In the genomic region with DNA sequence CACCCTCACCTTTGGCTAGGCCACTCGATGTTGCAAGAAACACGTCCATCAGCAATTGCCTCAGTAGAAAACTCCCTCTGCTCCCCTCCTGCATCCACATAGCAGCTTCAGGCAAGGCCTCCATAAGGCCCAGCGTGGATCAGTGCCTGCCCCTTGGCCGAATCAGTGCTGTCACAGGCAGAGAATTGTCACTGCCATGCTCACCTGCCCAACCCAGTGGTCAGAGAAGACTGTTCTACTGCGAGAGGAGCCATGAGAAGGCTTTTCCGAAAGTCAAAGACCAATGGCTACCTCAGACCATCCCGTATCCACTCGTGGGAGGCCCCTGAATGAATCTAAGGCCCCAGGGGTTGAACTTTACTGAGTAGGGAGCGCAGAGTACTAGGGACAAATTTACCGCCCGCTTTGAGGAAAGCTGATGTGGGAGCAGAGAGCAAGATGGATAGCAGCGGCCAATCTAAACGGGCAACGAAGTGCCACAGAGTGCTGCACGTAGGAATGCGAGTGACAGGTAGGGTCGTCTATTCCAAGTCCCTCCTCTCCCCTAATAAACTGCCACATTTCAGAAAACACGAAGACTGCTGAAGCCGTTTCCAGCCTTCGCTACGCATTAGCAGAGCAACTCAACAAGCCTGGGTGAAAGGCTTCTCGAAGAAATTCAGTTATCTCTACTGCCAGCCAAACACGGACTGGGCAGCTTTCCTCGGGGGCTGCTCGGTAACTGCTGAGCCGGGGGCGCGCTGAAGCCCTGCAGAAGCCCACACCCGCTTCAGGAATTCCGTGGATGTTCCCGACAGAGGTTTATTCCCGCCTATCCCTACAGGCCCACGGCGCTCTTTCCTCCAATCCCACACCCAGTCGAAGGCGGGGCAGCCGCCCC, we compare ENCODE assay signal across 8 cellular contexts. TPM values are rescaled to one million over a fixed set of nuclear protein-coding genes. Genes with fewer than 3 reads are reported as not detected.
DNase-seq lines count a peak whose midpoint lies in the region; ATAC-seq, FAIRE-seq and TF ChIP-seq lines count a peak whose summit lies in the region.

No MANE protein-coding gene starts in this region.

- H3K27me3 Mint-ChIP-seq in Calu3 (ENCODE audit: unreplicated experiment): no peaks in the 10 kb centered on the region

- no peak for TF ChIP-seq CTCF in Calu3 (IDR thresholded peaks at IDR 0.05; ENCODE audit: unreplicated experiment)
- no peak for TF ChIP-seq CTCF in endothelial cell of umbilical vein (IDR thresholded peaks at IDR 0.05; ENCODE audit: extremely low read depth in 1 of 2, insufficient read depth in 1 of 2, low read depth in 1 of 2, low read length in 2 of 2)

- H3K9me3 ChIP-seq in endothelial cell of umbilical vein (replicated peaks; ENCODE audit: control insufficient read depth, insufficient read depth, low read length): no peaks in the 10 kb centered on the region
- no peaks in the 10 kb centered on the region for H3K9me3 ChIP-seq in muscle layer of duodenum (ENCODE audit: control insufficient read depth in 1 of 2, low read length in 2 of 2)

- no peak for FAIRE-seq in endothelial cell of umbilical vein (lab: Jason Lieb, UNC)

- H3K4me3 ChIP-seq in endothelial cell of umbilical vein (replicated peaks in 1 of 3; ENCODE audit: insufficient read depth in 1 of 3, low read depth in 1 of 3, low read length in 3 of 3): peak overlapping the region; percentile 56 to 78 (median 59)
- peak overlapping the region; percentile 81 to 95 for H3K4me3 ChIP-seq in muscle layer of duodenum (ENCODE audit: low read depth in 1 of 2, low read length in 2 of 2)

- ATAC-seq in HG03571 (IDR thresholded peaks at IDR 0.05; ENCODE audit: unreplicated experiment) (peak; percentile 11), SK-N-SH treated with all-trans-retinoic acid at 6 μM for 48 hours (peak; percentile 80), GM19455 (IDR thresholded peaks at IDR 0.05; ENCODE audit: unreplicated experiment) (no peak), GM21723 (IDR thresholded peaks at IDR 0.05; ENCODE audit: unreplicated experiment) (no peak)

- H3K27me3 ChIP-seq in endothelial cell of umbilical vein (ENCODE audit: control insufficient read depth in 2 of 2, insufficient read depth in 2 of 2, low read length in 2 of 2) (no peaks in the 10 kb centered on the region), muscle layer of duodenum (ENCODE audit: low read depth, low read length) (no peaks in the 10 kb centered on the region)

- DNase-seq in Calu3 (no peak), endothelial cell of umbilical vein (ENCODE audit: low read depth, low spot score) (no peak)
- DNase-seq in stimulated activated CD4-positive, alpha-beta T cell treated with anti-CD3 and anti-CD28 coated beads, Interleukin-4, amount 100 ng/mL, for 24 hours: no peak

- H4K20me1 ChIP-seq in endothelial cell of umbilical vein (replicated peaks; ENCODE audit: control insufficient read depth, extremely low read depth, insufficient read depth, low read length): no peaks in the 10 kb centered on the region

- peak overlapping the region; percentile 87 for H2AFZ ChIP-seq in endothelial cell of umbilical vein (ENCODE audit: low read depth, low read length)

- H3K36me3 ChIP-seq in endothelial cell of umbilical vein (ENCODE audit: control insufficient read depth in 2 of 2, extremely low read depth in 1 of 2, insufficient read depth in 2 of 2, low read length in 2 of 2) (no peaks in the 10 kb centered on the region), muscle layer of duodenum (ENCODE audit: control insufficient read depth in 1 of 2, insufficient read depth in 2 of 2, low read length in 2 of 2) (peaks cover 0 to 15% of the 10 kb centered on the region in 2 donors)

- intact Hi-C loops in Calu3 (cut with micrococcal nuclease; ENCODE audit: unreplicated experiment): loop anchor here (1.0 kb wide), 1 partner anchor 51 kb away; no protein-coding TSS in a partner anchor
- intact Hi-C loops in endothelial cell of umbilical vein (cut with micrococcal nuclease): loop anchor here (1.0 to 10.0 kb wide), 2 partner anchors 110 to 140 kb away; a partner anchor contains a TSS

- H3K9me3 Mint-ChIP-seq in Calu3 (ENCODE audit: low read depth, unreplicated experiment): no peaks in the 10 kb centered on the region

- peak overlapping the region; percentile 90 for H3K9ac ChIP-seq in endothelial cell of umbilical vein (replicated peaks; ENCODE audit: extremely low read depth, insufficient read depth, low read length)

- dilution Hi-C loops in endothelial cell of umbilical vein (cut with MboI; ENCODE audit: extremely low pct_ligation_motif_present, low sequenced_read_pairs): no loop called here

- peak overlapping the region; percentile 72 for H3K4me2 ChIP-seq in endothelial cell of umbilical vein (ENCODE audit: insufficient read depth, low read length)

- H3K79me2 ChIP-seq in endothelial cell of umbilical vein (ENCODE audit: control insufficient read depth, insufficient read depth, low read length): peaks cover 37% of the 10 kb centered on the region

- no peaks in the 10 kb centered on the region for H3K9me1 ChIP-seq in endothelial cell of umbilical vein (replicated peaks; ENCODE audit: control insufficient read depth, extremely low read depth, insufficient read depth, low read length)

- peaks cover 37% of the 10 kb centered on the region for H3K4me1 Mint-ChIP-seq in Calu3 (ENCODE audit: low read depth, unreplicated experiment)

- no peak for TF ChIP-seq POLR2A in endothelial cell of umbilical vein (IDR thresholded peaks at IDR 0.05; ENCODE audit: low read depth, low read length)

- peak overlapping the region; percentile 95 for H3K4me3 Mint-ChIP-seq in Calu3 (ENCODE audit: low read depth, unreplicated experiment)

- BruUV-seq in Calu3 (replicated peaks; lab: Mats Ljungman, UMichigan) (TSS peak; percentile 78), endothelial cell of umbilical vein (replicated peaks; lab: Mats Ljungman, UMichigan) (TSS peak; percentile 73)

- CTCF ChIA-PET in Calu3 (lab: Charles Lee): interaction anchor here (0.6 kb wide), 1 partner anchor 33 kb away, joined by 3 read pairs; no protein-coding TSS in a partner anchor
- CTCF ChIA-PET in endothelial cell of umbilical vein (lab: Charles Lee): interaction anchor here (1.1 to 3.6 kb wide), 2 partner anchors 41 to 108 kb away, joined by 3 to 17 read pairs; no protein-coding TSS in a partner anchor

- H3K4me1 ChIP-seq in endothelial cell of umbilical vein (ENCODE audit: control insufficient read depth, extremely low read depth, insufficient read depth, low read length) (peaks cover 17% of the 10 kb centered on the region), muscle layer of duodenum (ENCODE audit: control insufficient read depth in 1 of 2, insufficient read depth in 2 of 2, low read length in 2 of 2) (peaks cover 5 to 9% of the 10 kb centered on the region in 2 donors)

- H3K27ac ChIP-seq in endothelial cell of umbilical vein (ENCODE audit: insufficient read depth, low read depth, low read length): peak overlapping the region; percentile 74
- peak overlapping the region; percentile 89 for H3K27ac ChIP-seq in muscle layer of duodenum (ENCODE audit: low read length)

- H3K27ac Mint-ChIP-seq in Calu3 (ENCODE audit: unreplicated experiment): peak overlapping the region; percentile 87

- POLR2A ChIA-PET in endothelial cell of umbilical vein (lab: Charles Lee): no interaction called here

- H3K36me3 Mint-ChIP-seq in Calu3 (ENCODE audit: insufficient read depth, unreplicated experiment): peaks cover 27% of the 10 kb centered on the region

TF ChIP-seq in SK-N-SH treated with all-trans-retinoic acid at 6 μM for 48 hours, 23 proteins besides CTCF, POLR2A, EP300 and RAD21:
- TF ChIP-seq ARNTL (CRISPR knock-in tag; IDR thresholded peaks at IDR 0.05; ENCODE audit: borderline replicate concordance, low read depth) (no peak), ZFP30 (CRISPR knock-in tag; IDR thresholded peaks at IDR 0.05) (no peak), ZFP3 (CRISPR knock-in tag; IDR thresholded peaks at IDR 0.05) (no peak)
- TF ChIP-seq, protein P1, sequence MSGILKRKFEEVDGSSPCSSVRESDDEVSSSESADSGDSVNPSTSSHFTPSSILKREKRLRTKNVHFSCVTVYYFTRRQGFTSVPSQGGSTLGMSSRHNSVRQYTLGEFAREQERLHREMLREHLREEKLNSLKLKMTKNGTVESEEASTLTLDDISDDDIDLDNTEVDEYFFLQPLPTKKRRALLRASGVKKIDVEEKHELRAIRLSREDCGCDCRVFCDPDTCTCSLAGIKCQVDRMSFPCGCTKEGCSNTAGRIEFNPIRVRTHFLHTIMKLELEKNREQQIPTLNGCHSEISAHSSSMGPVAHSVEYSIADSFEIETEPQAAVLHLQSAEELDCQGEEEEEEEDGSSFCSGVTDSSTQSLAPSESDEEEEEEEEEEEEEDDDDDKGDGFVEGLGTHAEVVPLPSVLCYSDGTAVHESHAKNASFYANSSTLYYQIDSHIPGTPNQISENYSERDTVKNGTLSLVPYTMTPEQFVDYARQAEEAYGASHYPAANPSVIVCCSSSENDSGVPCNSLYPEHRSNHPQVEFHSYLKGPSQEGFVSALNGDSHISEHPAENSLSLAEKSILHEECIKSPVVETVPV (CRISPR knock-in tag; IDR thresholded peaks at IDR 0.05): no peak
TF ChIP-seq in SK-N-SH treated with all-trans-retinoic acid at 6 μM for 48 hours: peak in this region for 0.

TF ChIP-seq in endothelial cell of umbilical vein, 7 proteins besides CTCF, POLR2A, EP300 and RAD21:
- TF ChIP-seq GATA2 (IDR thresholded peaks at IDR 0.05; ENCODE audit: insufficient read depth, insufficient read length, low read depth, low read length): no peak
- no peak for TF ChIP-seq POLR2AphosphoS5 (IDR thresholded peaks at IDR 0.05; ENCODE audit: insufficient read depth, low read depth, low read length)
- TF ChIP-seq FOS (IDR thresholded peaks at IDR 0.05; ENCODE audit: borderline replicate concordance, insufficient read depth, low read length): no peak
- no peak for TF ChIP-seq MYC (IDR thresholded peaks at IDR 0.05; ENCODE audit: low read depth, low read length)
- no peak for TF ChIP-seq JUN (IDR thresholded peaks at IDR 0.05; ENCODE audit: borderline replicate concordance, insufficient read depth, insufficient read length, low read depth)
- no peak for TF ChIP-seq EZH2 (IDR thresholded peaks at IDR 0.05; ENCODE audit: borderline replicate concordance, low read depth, low read length, severe bottlenecking)

RNA-seq across cellular contexts. Expression of a gene that starts 1.0 kb away (rescaled TPM):
- total RNA-seq in Calu3 (2022) (65.8 and 69.7 TPM in 2 replicates), endothelial cell of umbilical vein (63.5 and 68.4 TPM in 2 replicates)
- polyA plus RNA-seq in endothelial cell of umbilical vein: 55.1 and 55.8 TPM in 2 replicates
- 47.7 and 49.2 TPM in 2 replicates for polyA plus RNA-seq in endothelial cell of umbilical vein (2011; cell fraction: cytosol; rRNA removed)
- 23.7 and 27.3 TPM in 2 replicates for polyA plus RNA-seq in endothelial cell of umbilical vein (2011; cell fraction: nucleus; rRNA removed)
- 48.6 and 59.5 TPM in 2 replicates for polyA plus RNA-seq in endothelial cell of umbilical vein (2012)
- 33.9 and 40.6 TPM in 2 replicates for polyA minus RNA-seq in endothelial cell of umbilical vein
- polyA minus RNA-seq in endothelial cell of umbilical vein (2011; cell fraction: cytosol; rRNA and poly(A)+ RNA removed): 28.3 TPM
- polyA minus RNA-seq in endothelial cell of umbilical vein (2011; cell fraction: nucleus; rRNA and poly(A)+ RNA removed): 14.5 and 17.4 TPM in 2 replicates

Comparison
In these comparisons a context has a peak if more than half of its experiments do, and no peak if none do; other contexts are left out.
1. ATAC-seq: peak in HG03571 (single experiment) and SK-N-SH treated with all-trans-retinoic acid at 6 μM for 48 hours (single experiment); none in GM19455 (single experiment) and GM21723 (single experiment).